In the genomic region with DNA sequence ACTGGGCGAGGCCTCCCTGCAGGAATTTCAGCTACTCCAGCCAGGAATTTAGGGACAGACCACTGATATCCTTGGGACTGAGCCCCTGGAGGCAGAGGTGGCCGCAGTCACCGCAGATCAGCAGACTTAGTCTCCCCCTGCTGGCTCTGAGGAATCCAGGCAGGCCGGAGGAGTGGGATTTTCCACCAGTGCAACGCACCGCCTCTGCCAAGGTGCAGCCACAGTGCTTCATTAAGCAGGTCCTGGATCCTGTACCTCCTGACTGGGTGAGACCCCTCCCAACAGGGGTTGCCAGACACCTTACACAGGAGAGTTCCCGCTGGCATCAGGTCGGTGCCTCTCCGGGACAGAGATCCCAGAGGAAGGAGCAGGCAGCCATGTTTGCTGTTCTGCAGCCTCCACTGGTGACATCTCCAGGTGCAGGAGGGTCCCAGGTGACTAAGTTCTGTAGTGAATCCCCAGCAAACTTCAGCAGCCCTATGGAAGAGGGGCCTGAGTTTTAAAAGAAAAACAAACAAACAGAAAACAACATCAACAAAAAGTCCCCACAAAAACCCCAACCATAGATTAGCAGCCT, we compare ENCODE assay signal across 13 cellular contexts.
A peak's percentile ranks its signal among the peaks of the same experiment; 100 is the strongest.
DNase-seq lines count a peak whose midpoint lies in the region; ATAC-seq and TF ChIP-seq lines count a peak whose summit lies in the region.
"Had no signal": no experiment of that assay in that cellular context is flagged by ENCODE, and none has a peak within 500 bp of the region (broad histone marks: within the 10 kb centered on the region; RNA-seq: fewer than 3 reads in every experiment).

No MANE protein-coding gene starts in this region.

- peaks cover 3 to 51% (median 30%) of the 10 kb centered on the region in 6 donors for H3K9me3 Mint-ChIP-seq in immature natural killer cell

- H2AFZ ChIP-seq in hepatocyte, result no peak overlapping the region

- no peak overlapping the region for H3K4me3 Mint-ChIP-seq in immature natural killer cell
- H3K4me3 Mint-ChIP-seq: activated CD8-positive, alpha-beta T cell treated with anti-CD3 and anti-CD28 coated beads, Interleukin-2, amount 10 ng/mL, durations not matched to agents 7 days and 5 days; activated naive CD8-positive, alpha-beta T cell had no signal

- TF ChIP-seq CTCF in hepatocyte (IDR thresholded peaks at IDR 0.05; ENCODE audit: poor library complexity), result peak; percentile 46
- peak; percentile 37 for TF ChIP-seq CTCF in thoracic aorta (IDR thresholded peaks at IDR 0.05)

- no peak for ATAC-seq in thoracic aorta (ENCODE audit: insufficient number of reproducible peaks, low FRiP score, low read depth)
- ATAC-seq: activated CD8-positive, alpha-beta T cell treated with anti-CD3 and anti-CD28 coated beads, Interleukin-2, amount 10 ng/mL, durations not matched to agents 7 days and 5 days had no signal

- no peaks in the 10 kb centered on the region for H3K4me1 ChIP-seq in hepatocyte (ENCODE audit: insufficient read depth)
- H3K4me1 ChIP-seq in thoracic aorta (ENCODE audit: control insufficient read depth in 1 of 2, low read depth in 2 of 2), result no peaks in the 10 kb centered on the region

- H3K27ac ChIP-seq in hepatocyte, result no peak overlapping the region
- H3K27ac ChIP-seq in thoracic aorta, result no peak overlapping the region

- peak; percentile 20 for DNase-seq in NCI-H82 (lab: John Stamatoyannopoulos, UW)
- no peak for DNase-seq in NCI-H82 treated with DMSO at 0.1 percent for 48 hours (lab: John Stamatoyannopoulos, UW; ENCODE audit: unreplicated experiment)
- peak; percentile 56 for DNase-seq in SK-MEL-5 (ENCODE audit: low read depth, low spot score)
- peak; percentile 42 for DNase-seq in hepatocyte (ENCODE audit: low spot score)
- no peak for DNase-seq in thoracic aorta (ENCODE audit: low spot score)
- DNase-seq in NCI-H524 (lab: John Stamatoyannopoulos, UW), result no peak
- DNase-seq in COLO668 (lab: John Stamatoyannopoulos, UW; ENCODE audit: unreplicated experiment), result no peak
- DNase-seq in immature natural killer cell, result no peak
- DNase-seq: 8988T; activated CD8-positive, alpha-beta T cell treated with anti-CD3 and anti-CD28 coated beads, Interleukin-2, amount 10 ng/mL, durations not matched to agents 7 days and 5 days; MM.1S; NCI-H774 had no signal

- no peaks in the 10 kb centered on the region for H4K20me1 ChIP-seq in hepatocyte (ENCODE audit: insufficient read depth, poor library complexity, severe bottlenecking)

- H3K9me2 ChIP-seq in hepatocyte (replicated peaks; ENCODE audit: insufficient read depth), result no peaks in the 10 kb centered on the region

- H3K27me3 ChIP-seq in hepatocyte (no peaks in the 10 kb centered on the region), thoracic aorta (replicated peaks; ENCODE audit: insufficient read depth) (no peaks in the 10 kb centered on the region)

- H3K4me3 ChIP-seq in hepatocyte (no peak overlapping the region), thoracic aorta (peak overlapping the region; percentile 60)

- no peak overlapping the region for H3K4me2 ChIP-seq in hepatocyte

- H3K79me2 ChIP-seq in hepatocyte, result no peaks in the 10 kb centered on the region

- WGBS in hepatocyte (ENCODE audit: low lambda C conversion rate, missing lambda C conversion rate), result 48% methylated on average over 9 of the region's 9 CpGs

- H3K36me3 ChIP-seq in hepatocyte (replicated peaks; ENCODE audit: insufficient read depth, low read depth) (no peaks in the 10 kb centered on the region), thoracic aorta (no peaks in the 10 kb centered on the region)

- peaks cover 0 to 3% (median 2%) of the 10 kb centered on the region in 3 donors for H3K27me3 Mint-ChIP-seq in immature natural killer cell (ENCODE audit: low read depth in 3 of 3)
- H3K27me3 Mint-ChIP-seq: activated naive CD8-positive, alpha-beta T cell had no signal

- no peak overlapping the region for H3K27ac Mint-ChIP-seq in immature natural killer cell
- H3K27ac Mint-ChIP-seq: activated CD8-positive, alpha-beta T cell treated with anti-CD3 and anti-CD28 coated beads, Interleukin-2, amount 10 ng/mL, durations not matched to agents 7 days and 5 days; activated naive CD8-positive, alpha-beta T cell had no signal

- H3K4me1 Mint-ChIP-seq in immature natural killer cell, result no peaks in the 10 kb centered on the region

- H3K9me3 ChIP-seq in hepatocyte (ENCODE audit: low read depth) (no peaks in the 10 kb centered on the region), thoracic aorta (no peaks in the 10 kb centered on the region)

- H3K36me3 Mint-ChIP-seq in immature natural killer cell, result peaks cover 0 to 3% (median 0%) of the 10 kb centered on the region in 3 donors
- H3K36me3 Mint-ChIP-seq: activated naive CD8-positive, alpha-beta T cell had no signal

- in situ Hi-C loops in SK-MEL-5 (cut with HindIII; ENCODE audit: low pct_unique_long_range_greater_than_20kb, low sequenced_read_pairs), result no loop called here

Comparison
In these comparisons a context has a peak if more than half of its experiments do, and no peak if none do; other contexts are left out.
1. DNase-seq: peak in NCI-H82 (single experiment), SK-MEL-5 (single experiment) and hepatocyte (single experiment); none in NCI-H82 treated with DMSO at 0.1 percent for 48 hours (single experiment), thoracic aorta (single experiment), NCI-H524 (0 of 2), COLO668 (single experiment) and immature natural killer cell (0 of 3).